In the genomic region with DNA sequence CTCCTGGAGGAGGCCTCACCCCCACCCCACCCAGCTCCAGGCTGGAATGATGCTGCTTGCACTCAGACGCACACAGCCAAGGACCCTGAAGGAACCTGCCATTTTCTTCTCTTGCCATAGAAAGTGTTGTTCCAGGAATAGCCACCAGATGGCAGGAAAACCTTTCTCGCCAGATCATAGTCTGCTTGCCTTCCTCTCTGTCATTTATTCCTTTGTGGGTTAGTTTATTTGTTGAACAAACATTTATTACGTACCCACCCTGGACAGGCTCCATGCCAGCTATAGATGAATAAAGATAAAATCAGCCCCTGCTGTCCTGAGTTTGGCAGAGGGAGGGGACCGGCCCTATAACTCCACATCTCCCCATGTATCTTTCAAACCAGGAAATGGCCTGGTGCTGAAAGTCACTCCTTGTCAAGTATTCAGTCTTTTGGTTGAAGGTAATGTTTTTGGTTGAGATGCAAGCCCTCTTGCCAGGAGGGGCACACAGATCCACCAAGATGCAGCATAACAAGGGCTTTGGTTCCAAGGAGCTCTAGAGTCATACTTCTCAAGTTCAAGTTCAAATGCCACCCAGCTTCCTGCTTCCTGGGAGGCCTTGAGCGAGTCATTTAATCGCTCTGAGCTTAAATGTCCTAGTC, we compare ENCODE assay signal across 8 cellular contexts. TPM values are rescaled to one million over a fixed set of nuclear protein-coding genes. Genes with fewer than 3 reads are reported as not detected.
DNase-seq lines count a peak whose midpoint lies in the region; ATAC-seq, FAIRE-seq and TF ChIP-seq lines count a peak whose summit lies in the region.

No MANE protein-coding gene starts in this region.

- no peak overlapping the region for H3K27ac ChIP-seq in SJCRH30
- no peak overlapping the region for H3K27ac ChIP-seq in gastroesophageal sphincter
- no peak overlapping the region for H3K27ac ChIP-seq in prostate gland

- H3K4me3 ChIP-seq in MG63, result no peak overlapping the region
- H3K4me3 ChIP-seq in SJCRH30, result no peak overlapping the region
- no peak overlapping the region for H3K4me3 ChIP-seq in gastroesophageal sphincter
- no peak overlapping the region for H3K4me3 ChIP-seq in prostate gland

- peak; percentile 85 to 90 (median 88) for TF ChIP-seq CTCF in gastroesophageal sphincter (IDR thresholded peaks at IDR 0.05)
- peak; percentile 77 to 95 (median 91) for TF ChIP-seq CTCF in prostate gland (IDR thresholded peaks at IDR 0.05)

- H3K27me3 ChIP-seq in MG63, result no peaks in the 10 kb centered on the region
- H3K27me3 ChIP-seq in SJCRH30, result no peaks in the 10 kb centered on the region; the same call in 1 of the 2 replicates
- no peaks in the 10 kb centered on the region for H3K27me3 ChIP-seq in gastroesophageal sphincter
- no peaks in the 10 kb centered on the region for H3K27me3 ChIP-seq in prostate gland (replicated peaks; ENCODE audit: insufficient read depth)

- ATAC-seq in gastroesophageal sphincter, result peak; percentile 61
- ATAC-seq in GM18519 (IDR thresholded peaks at IDR 0.05; ENCODE audit: low FRiP score, unreplicated experiment), result no peak

- TF ChIP-seq POLR2A in gastroesophageal sphincter (IDR thresholded peaks at IDR 0.05) (no peak), prostate gland (IDR thresholded peaks at IDR 0.05) (no peak)

- TF ChIP-seq EP300 in gastroesophageal sphincter (IDR thresholded peaks at IDR 0.05), result no peak

- H3K9me3 ChIP-seq in MG63 (no peaks in the 10 kb centered on the region), SJCRH30 (replicated peaks) (no peaks in the 10 kb centered on the region), gastroesophageal sphincter (no peaks in the 10 kb centered on the region), prostate gland (no peaks in the 10 kb centered on the region)

- DNase-seq in MG63 (peak; percentile 44), SJCRH30 (peak; percentile 39 to 80), prostate gland (ENCODE audit: low spot score) (peak; percentile 71), cortex of kidney (lab: John Stamatoyannopoulos, UW) (no peak)
- DNase-seq in activated effector memory CD4-positive, alpha-beta T cell treated with Interleukin-2 at 50 U/mL for 16 hours, result peak; percentile 27

- H3K4me1 ChIP-seq in SJCRH30, result no peaks in the 10 kb centered on the region
- peaks cover 0 to 4% (median 0%) of the 10 kb centered on the region in 3 donors for H3K4me1 ChIP-seq in gastroesophageal sphincter
- peaks cover 2% of the 10 kb centered on the region for H3K4me1 ChIP-seq in prostate gland (replicated peaks)

- FAIRE-seq in G401.6 (lab: Jason Lieb, UNC), result peak; percentile 70

- H3K36me3 ChIP-seq in MG63 (no peaks in the 10 kb centered on the region), SJCRH30 (no peaks in the 10 kb centered on the region), gastroesophageal sphincter (no peaks in the 10 kb centered on the region), prostate gland (no peaks in the 10 kb centered on the region)

- WGBS in gastroesophageal sphincter (ENCODE audit: low coverage in 1 of 2), 2 donors, result 17 to 31% methylated on average over 3 to 5 of the region's 6 CpGs
- WGBS in prostate gland, result 16% methylated on average over 6 of the region's 6 CpGs

- intact Hi-C loops in prostate gland (cut with DNase I), result loop anchor here (5.0 kb wide), 1 partner anchor 294 kb away; no protein-coding TSS in a partner anchor

RNA-seq across cellular contexts. Expression of a gene that starts 7.0 kb away (rescaled TPM):
- total RNA-seq in MG63 (2014; rRNA removed; shearing (Covaris generic); ENCODE audit: low replicate concordance), result 3.1 and 4.4 TPM in 2 replicates
- 0.61 and 0.99 TPM in 2 replicates for total RNA-seq in SJCRH30 (2014; rRNA removed; shearing (Covaris generic))
- total RNA-seq in gastroesophageal sphincter (10 to 100 TPM in 3 of 4 donors, 1 to 10 TPM in 1; 9.0 to 16.0 (median 13.4) TPM), prostate gland (10 to 100 TPM in 1 of 2 donors, 1 to 10 TPM in 1; 4.7 to 23.9 TPM)

RNA-seq across cellular contexts. Expression of a gene that starts 52.8 kb away (rescaled TPM):
- 1.1 and 1.2 TPM in 2 replicates for total RNA-seq in MG63 (2014; rRNA removed; shearing (Covaris generic); ENCODE audit: low replicate concordance)
- total RNA-seq in SJCRH30 (2014; rRNA removed; shearing (Covaris generic)), result not detected in 2 replicates
- total RNA-seq in gastroesophageal sphincter, result 1 to 10 TPM in 2 of 4 donors, under 1 TPM in 2; under 0.01 to 1.7 (median 0.91) TPM
- total RNA-seq in prostate gland, result 1 to 10 TPM in 1 of 2 donors, under 1 TPM in 1; 0.41 to 2.2 TPM
